8 cellular contexts compared by ENCODE assay signal in the genomic region with DNA sequence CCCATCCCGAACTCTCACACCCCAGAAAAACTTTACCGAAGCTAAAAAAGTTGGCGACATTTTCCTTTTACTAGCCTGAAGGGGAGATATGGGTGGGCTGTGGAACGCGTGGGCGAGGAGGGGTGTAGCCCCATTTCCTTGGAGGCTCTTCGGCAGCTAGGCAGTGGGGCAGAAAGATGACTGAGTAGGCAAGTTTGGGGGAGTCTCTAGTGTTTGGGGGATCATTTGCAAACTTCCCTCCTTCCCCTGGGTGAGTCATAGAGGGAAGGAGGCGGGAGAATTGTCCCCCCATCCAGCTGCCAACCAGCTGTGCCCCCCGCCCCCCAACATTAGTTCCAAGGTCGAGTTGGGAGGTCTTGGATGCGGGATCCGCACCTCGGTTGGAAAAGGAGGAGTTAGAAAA. TPM values are rescaled to one million over a fixed set of nuclear protein-coding genes. Genes with fewer than 3 reads are reported as not detected.
A peak's percentile ranks its signal among the peaks of the same experiment; 100 is the strongest.
DNase-seq lines count a peak whose midpoint lies in the region; ATAC-seq, FAIRE-seq and TF ChIP-seq lines count a peak whose summit lies in the region.

No MANE protein-coding gene starts in this region.

- H3K9me3 Mint-ChIP-seq in H9 = no peaks in the 10 kb centered on the region

- H4K20me1 ChIP-seq in H9 (ENCODE audit: control insufficient read depth, insufficient read depth, insufficient read length) = no peaks in the 10 kb centered on the region

- no peaks in the 10 kb centered on the region for H3K9me3 ChIP-seq in H9 (ENCODE audit: control insufficient read depth, low read depth, low read length)
- H3K9me3 ChIP-seq in gastroesophageal sphincter = no peaks in the 10 kb centered on the region
- no peaks in the 10 kb centered on the region for H3K9me3 ChIP-seq in gastrocnemius medialis

- no peaks in the 10 kb centered on the region for H3K79me1 ChIP-seq in H9 (ENCODE audit: insufficient read depth, low read depth, low read length, poor library complexity, severe bottlenecking)

- ATAC-seq in gastroesophageal sphincter (peak; percentile 3), gastrocnemius medialis (no peak), GM18861 (IDR thresholded peaks at IDR 0.05; ENCODE audit: unreplicated experiment) (no peak)

- no peak for TF ChIP-seq POLR2A in gastroesophageal sphincter (IDR thresholded peaks at IDR 0.05)
- no peak for TF ChIP-seq POLR2A in gastrocnemius medialis (IDR thresholded peaks at IDR 0.05)
- TF ChIP-seq POLR2A in GM12891 (IDR thresholded peaks at IDR 0.05; ENCODE audit: low read depth, low read length) = no peak

- no peak overlapping the region for H3K23ac ChIP-seq in H9 (ENCODE audit: insufficient read length, low read depth, low read length)

- H4K8ac ChIP-seq in H9 (replicated peaks; ENCODE audit: insufficient read length, low read depth, low read length) = no peak overlapping the region

- H3K4me1 ChIP-seq in H9 (ENCODE audit: insufficient read depth, low read length) (no peaks in the 10 kb centered on the region), gastroesophageal sphincter (peaks cover 0 to 44% (median 15%) of the 10 kb centered on the region in 3 donors), gastrocnemius medialis (peaks cover 26 to 37% of the 10 kb centered on the region in 2 donors)

- 0 out of 2 replicates have a peak overlapping the region, but pooled peaks have one; percentile 1 for H3K14ac ChIP-seq in H9 (ENCODE audit: insufficient read depth, low read length)

- H3K23me2 ChIP-seq in H9 (ENCODE audit: insufficient read length, low read depth, low read length, poor library complexity, severe bottlenecking) = peaks cover 19% of the 10 kb centered on the region

- H3K56ac ChIP-seq in H9 (ENCODE audit: insufficient read length, low read depth, low read length) = no peak overlapping the region

- H3K9ac ChIP-seq in H9 (ENCODE audit: extremely low read depth, insufficient read length, low read length) = peak overlapping the region; percentile 11

- peak overlapping the region; percentile 26 to 71 for H3K4me3 ChIP-seq in gastroesophageal sphincter
- peak overlapping the region; percentile 68 to 78 (median 70) for H3K4me3 ChIP-seq in gastrocnemius medialis

- H3K27me3 Mint-ChIP-seq in H9 (ENCODE audit: low read depth) = peaks cover 32% of the 10 kb centered on the region

- intact Hi-C loops in gastrocnemius medialis (cut with DNase I; ENCODE audit: low total_unique reads) = no loop called here

- no peak overlapping the region for H4K5ac ChIP-seq in H9 (ENCODE audit: insufficient read length, low read depth, low read length)

- peak overlapping the region; percentile 9 for H3K27ac ChIP-seq in H9 (ENCODE audit: insufficient read length, low read depth, low read length)
- H3K27ac ChIP-seq in VCaP = peak overlapping the region; percentile 66
- H3K27ac ChIP-seq in gastroesophageal sphincter = peak overlapping the region in 3 of 4 donors; percentile 84 to 85 (median 84)
- H3K27ac ChIP-seq in gastrocnemius medialis = peak overlapping the region; percentile 66 to 78 (median 76)

- no peak for TF ChIP-seq EP300 in gastroesophageal sphincter (IDR thresholded peaks at IDR 0.05)

- no peak for FAIRE-seq in GM12891 (lab: Jason Lieb, UNC)

- no CpG with 5 or more reads among the region's 13 CpGs for WGBS in H9 (ENCODE audit: extremely low coverage, insufficient read length, low lambda C conversion rate)
- WGBS in gastroesophageal sphincter (ENCODE audit: low coverage in 1 of 2), 2 donors = 0 to 3% methylated on average over 5 to 6 of the region's 13 CpGs

- DNase-seq in H9 (no peak), gastrocnemius medialis (no peak), GM19238 (ENCODE audit: insufficient read length, low spot score) (no peak), GM12891 (ENCODE audit: insufficient read length, low spot score) (no peak), GF-D8 (lab: John Stamatoyannopoulos, UW) (no peak)

- no peaks in the 10 kb centered on the region for H3K79me2 ChIP-seq in H9 (ENCODE audit: insufficient read depth, low read length)

- no peak overlapping the region for H2BK20ac ChIP-seq in H9 (ENCODE audit: low read depth, low read length, poor library complexity, severe bottlenecking)

- peak overlapping the region; percentile 5 for H3K18ac ChIP-seq in H9 (ENCODE audit: insufficient read length, low read depth, low read length)

- H3K36me3 Mint-ChIP-seq in H9 (ENCODE audit: insufficient read depth in 1 of 3, low read depth in 3 of 3) = peaks cover 0 to 21% (median 14%) of the 10 kb centered on the region in 3 experiments; a peak in 6 of 7 replicates

- peak overlapping the region; percentile 91 to 99 for H3K4me3 Mint-ChIP-seq in H9

- H2BK120ac ChIP-seq in H9 (ENCODE audit: low read depth, low read length, poor library complexity, severe bottlenecking) = no peak overlapping the region

- H2BK12ac ChIP-seq in H9 (ENCODE audit: insufficient read length, low read depth, low read length) = no peak overlapping the region

- no peak overlapping the region for H2AK5ac ChIP-seq in H9 (ENCODE audit: insufficient read length, low read length)

- H4K91ac ChIP-seq in H9 (ENCODE audit: insufficient read length, low read depth, low read length) = no peak overlapping the region

- peak overlapping the region; percentile 63 for H3K4me2 ChIP-seq in H9 (ENCODE audit: insufficient read depth, insufficient read length, low read length)

- H3K36me3 ChIP-seq in gastroesophageal sphincter = no peaks in the 10 kb centered on the region
- H3K36me3 ChIP-seq in gastrocnemius medialis = no peaks in the 10 kb centered on the region

- in situ Hi-C loops in gastrocnemius medialis (cut with MboI; ENCODE audit: low sequenced_read_pairs in 4 of 4) = no loop called here

- H2BK5ac ChIP-seq in H9 (ENCODE audit: insufficient read length, low read length) = no peak overlapping the region

- no peaks in the 10 kb centered on the region for H3K27me3 ChIP-seq in H9 (ENCODE audit: insufficient read depth, low read length)
- peaks cover 17% of the 10 kb centered on the region for H3K27me3 ChIP-seq in gastroesophageal sphincter
- peaks cover 14 to 19% (median 18%) of the 10 kb centered on the region in 3 donors for H3K27me3 ChIP-seq in gastrocnemius medialis

- H2AFZ ChIP-seq in H9 (ENCODE audit: low read length) = no peak overlapping the region

- H3K4ac ChIP-seq in H9 (ENCODE audit: low read depth, low read length) = no peak overlapping the region

- no peak overlapping the region for H2BK15ac ChIP-seq in H9 (ENCODE audit: low read depth, low read length)

- no peak overlapping the region for H3T11ph ChIP-seq in H9 (ENCODE audit: low read length)

- H3K4me1 Mint-ChIP-seq in H9 = peaks cover 22 to 26% of the 10 kb centered on the region in 2 experiments

- no peak for TF ChIP-seq CTCF in H9 (conservative IDR thresholded peaks at IDR 0.05)
- TF ChIP-seq CTCF in VCaP (conservative IDR thresholded peaks at IDR 0.05) = no peak
- TF ChIP-seq CTCF in gastroesophageal sphincter (IDR thresholded peaks at IDR 0.05) = no peak
- no peak for TF ChIP-seq CTCF in gastrocnemius medialis (IDR thresholded peaks at IDR 0.05 in 4 of 5, conservative IDR thresholded peaks at IDR 0.05 in 1 of 5)

- H3K27ac Mint-ChIP-seq in H9 = peak overlapping the region; percentile 98 to 100 (median 99)

TF ChIP-seq in GM12891, 5 proteins besides CTCF, POLR2A, EP300 and RAD21:
- TF ChIP-seq POU2F2 (IDR thresholded peaks at IDR 0.05; ENCODE audit: low read depth, low read length) (no peak), TAF1 (IDR thresholded peaks at IDR 0.05; ENCODE audit: low read depth, low read length) (no peak), PAX5 (IDR thresholded peaks at IDR 0.05; ENCODE audit: insufficient read depth, low read length, severe bottlenecking) (no peak), SPI1 (IDR thresholded peaks at IDR 0.05; ENCODE audit: low read depth, low read length) (no peak), POLR2AphosphoS5 (IDR thresholded peaks at IDR 0.05; ENCODE audit: low read depth, low read length) (no peak)

RNA-seq across cellular contexts. Expression of a gene that starts 2.3 kb away (rescaled TPM):
- total RNA-seq in H9 (2021) (25.8 and 28.4 TPM in 2 replicates), gastroesophageal sphincter (1 to 10 TPM in 1 of 4 donors, under 1 TPM in 3; 0.15 to 3.6 (median 0.30) TPM), gastrocnemius medialis (1 to 10 TPM in 1 of 4 donors, not detected in 3; 1.0 TPM)
- 0.42 TPM for polyA plus RNA-seq in GM12891 (2012; ENCODE audit: low read depth, missing spikeins)

RNA-seq across cellular contexts. Expression of a gene that starts 6.8 kb away (rescaled TPM):
- total RNA-seq in H9 (2021) (9.6 and 10.1 TPM in 2 replicates), gastroesophageal sphincter (not detected), gastrocnemius medialis (1 to 10 TPM in 2 of 4 donors, not detected in 2; 1.5 to 2.2 TPM)
- 0.41 TPM for polyA plus RNA-seq in GM12891 (2012; ENCODE audit: low read depth, missing spikeins)

RNA-seq across cellular contexts. Expression of a gene that starts 17.8 kb away (rescaled TPM):
- 3.7 and 4.4 TPM in 2 replicates for total RNA-seq in H9 (2021)
- 10 to 100 TPM in 1 of 4 donors, 1 to 10 TPM in 3; 5.6 to 13.1 (median 8.9) TPM for total RNA-seq in gastroesophageal sphincter
- 1 to 10 TPM; 2.7 to 5.1 (median 4.7) TPM for total RNA-seq in gastrocnemius medialis
- 71.0 TPM for polyA plus RNA-seq in GM12891 (2012; ENCODE audit: low read depth, missing spikeins)

RNA-seq across cellular contexts. Expression of a gene that starts 26.0 kb away (rescaled TPM):
- total RNA-seq in H9 (2021) (352 and 368 TPM in 2 replicates), gastroesophageal sphincter (100 to 1,000 TPM in 1 of 4 donors, 10 to 100 TPM in 3; 67.4 to 209 (median 81.7) TPM), gastrocnemius medialis (10 to 100 TPM; 37.7 to 81.1 (median 42.0) TPM)
- 93.4 TPM for polyA plus RNA-seq in GM12891 (2012; ENCODE audit: low read depth, missing spikeins)

RNA-seq across cellular contexts. Expression of a gene that starts 27.3 kb away (rescaled TPM):
- total RNA-seq in H9 (2021) = not detected in 2 replicates
- not detected for total RNA-seq in gastroesophageal sphincter
- total RNA-seq in gastrocnemius medialis = under 1 TPM in 2 of 4 donors, not detected in 2; 0.20 to 0.35 TPM
- polyA plus RNA-seq in GM12891 (2012; ENCODE audit: low read depth, missing spikeins) = 0.15 TPM

Comparison
In these comparisons a context has a peak if more than half of its experiments do, and no peak if none do; other contexts are left out.
1. H3K27ac ChIP-seq: peak in every context shown above with its lines; median percentile 84 in gastroesophageal sphincter; 76 in gastrocnemius medialis; 66 in VCaP; 9 in H9.